Comparison of ENCODE assay signal across 1 cellular context in the genomic region with DNA sequence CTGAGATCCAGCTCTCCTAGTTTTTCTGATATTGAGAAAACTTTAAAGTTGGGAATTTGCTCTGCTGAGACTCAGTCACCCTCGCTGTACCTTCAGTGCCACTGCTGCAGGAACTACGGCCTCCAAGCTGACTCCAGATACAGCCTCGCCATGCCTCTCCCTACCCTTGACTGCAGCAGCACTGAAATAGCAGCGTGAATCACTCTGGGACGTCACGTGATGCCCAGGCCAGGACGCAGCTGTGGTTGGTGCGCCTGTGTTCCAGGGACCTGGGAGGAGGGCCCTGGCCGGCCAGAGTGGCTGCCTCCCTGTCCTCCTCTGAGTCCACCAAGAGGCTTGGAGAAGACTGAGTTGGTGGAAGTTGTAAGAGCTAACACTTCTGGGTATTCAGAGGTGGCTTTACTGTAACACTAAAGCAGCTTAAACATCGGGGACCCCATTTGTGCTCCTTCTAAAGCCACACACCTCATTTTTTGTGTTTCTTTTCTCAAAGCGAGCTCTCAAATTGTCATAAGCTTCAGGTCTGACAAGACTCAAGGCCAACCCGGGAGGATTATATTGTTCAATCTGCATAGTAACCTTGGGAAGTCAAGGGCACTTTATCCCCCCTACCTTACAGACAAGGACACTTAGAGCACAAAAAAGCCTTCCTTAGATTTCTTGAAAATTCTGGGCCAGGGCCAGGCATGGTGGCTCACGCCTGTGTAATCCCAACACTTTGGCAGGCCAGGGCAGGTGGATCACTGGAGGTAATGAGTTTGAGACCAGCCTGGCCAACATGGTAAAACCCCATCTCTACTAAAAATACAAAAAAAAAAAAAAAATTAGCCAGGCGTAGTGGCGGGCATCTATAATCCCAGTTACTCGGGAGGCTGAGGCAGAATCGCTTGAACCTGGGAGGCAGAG.
A peak's percentile ranks its signal among the peaks of the same experiment; 100 is the strongest.
TF ChIP-seq lines count a peak whose summit lies in the region.

No MANE protein-coding gene starts in this region.

TF ChIP-seq in HepG2, 621 proteins besides CTCF, POLR2A, EP300 and RAD21 (continued from another document and continues in another):
- TF ChIP-seq, protein P1, sequence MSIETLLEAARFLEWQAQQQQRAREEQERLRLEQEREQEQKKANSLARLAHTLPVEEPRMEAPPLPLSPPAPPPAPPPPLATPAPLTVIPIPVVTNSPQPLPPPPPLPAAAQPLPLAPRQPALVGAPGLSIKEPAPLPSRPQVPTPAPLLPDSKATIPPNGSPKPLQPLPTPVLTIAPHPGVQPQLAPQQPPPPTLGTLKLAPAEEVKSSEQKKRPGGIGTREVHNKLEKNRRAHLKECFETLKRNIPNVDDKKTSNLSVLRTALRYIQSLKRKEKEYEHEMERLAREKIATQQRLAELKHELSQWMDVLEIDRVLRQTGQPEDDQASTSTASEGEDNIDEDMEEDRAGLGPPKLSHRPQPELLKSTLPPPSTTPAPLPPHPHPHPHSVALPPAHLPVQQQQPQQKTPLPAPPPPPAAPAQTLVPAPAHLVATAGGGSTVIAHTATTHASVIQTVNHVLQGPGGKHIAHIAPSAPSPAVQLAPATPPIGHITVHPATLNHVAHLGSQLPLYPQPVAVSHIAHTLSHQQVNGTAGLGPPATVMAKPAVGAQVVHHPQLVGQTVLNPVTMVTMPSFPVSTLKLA (IDR thresholded peaks at IDR 0.05), result 0 out of 2 replicates have a peak, but pooled peaks have one; percentile 30
- TF ChIP-seq RAD51 (IDR thresholded peaks at IDR 0.05; ENCODE audit: borderline replicate concordance) (peak; percentile 96), HDAC1 (CRISPR knock-in tag; IDR thresholded peaks at IDR 0.05) (no peak), ETV6 (CRISPR knock-in tag; conservative IDR thresholded peaks at IDR 0.05) (no peak), MEIS1 (CRISPR knock-in tag; IDR thresholded peaks at IDR 0.05; ENCODE audit: borderline replicate concordance) (no peak), ZFAT (CRISPR knock-in tag; conservative IDR thresholded peaks at IDR 0.05) (no peak), GABPA (IDR thresholded peaks at IDR 0.05; ENCODE audit: low read depth, low read length) (no peak), GABPA (CRISPR knock-in tag; IDR thresholded peaks at IDR 0.05; ENCODE audit: low read depth) (no peak), BHLHE40 (IDR thresholded peaks at IDR 0.05; ENCODE audit: low read length) (peak; percentile 93), ZNF264 (CRISPR knock-in tag; IDR thresholded peaks at IDR 0.05) (no peak), ZNF839 (CRISPR knock-in tag; IDR thresholded peaks at IDR 0.05; ENCODE audit: borderline replicate concordance) (no peak), SAFB2 (CRISPR knock-in tag; IDR thresholded peaks at IDR 0.05; ENCODE audit: borderline replicate concordance, low read depth) (no peak), XRCC5 (optimal IDR thresholded peaks at IDR 0.05; ENCODE audit: low read length) (peak; percentile 86), SALL1 (CRISPR knock-in tag; IDR thresholded peaks at IDR 0.05) (peak; percentile 55; the same call in 1 of the 2 replicates), SCMH1 (CRISPR knock-in tag; IDR thresholded peaks at IDR 0.05; ENCODE audit: borderline replicate concordance) (no peak), ZFP36L1 (CRISPR knock-in tag; IDR thresholded peaks at IDR 0.05) (no peak), MBD4 (IDR thresholded peaks at IDR 0.05; ENCODE audit: borderline replicate concordance, low read length) (no peak), NFKB2 (CRISPR knock-in tag; IDR thresholded peaks at IDR 0.05; ENCODE audit: borderline replicate concordance) (peak; percentile 27; the same call in 1 of the 2 replicates), BORCS8-MEF2B (CRISPR knock-in tag; IDR thresholded peaks at IDR 0.05) (no peak), BCL6 (CRISPR knock-in tag; IDR thresholded peaks at IDR 0.05) (no peak), ZNF724P (CRISPR knock-in tag; IDR thresholded peaks at IDR 0.05; ENCODE audit: borderline replicate concordance) (no peak), HIVEP1 (CRISPR knock-in tag; IDR thresholded peaks at IDR 0.05) (no peak), TEAD3 (CRISPR knock-in tag; optimal IDR thresholded peaks at IDR 0.05; ENCODE audit: borderline replicate concordance) (peak; percentile 52), HMG20A (CRISPR knock-in tag; IDR thresholded peaks at IDR 0.05; ENCODE audit: borderline replicate concordance) (no peak; the same call in 1 of the 2 replicates), FOXP1 (IDR thresholded peaks at IDR 0.05) (no peak), FOXP1 (CRISPR knock-in tag; IDR thresholded peaks at IDR 0.05) (no peak), ZNF670 (CRISPR knock-in tag; IDR thresholded peaks at IDR 0.05; ENCODE audit: borderline replicate concordance) (no peak), IRF2 (CRISPR knock-in tag; IDR thresholded peaks at IDR 0.05) (peak; percentile 33; the same call in 1 of the 2 replicates), U2AF2 (IDR thresholded peaks at IDR 0.05; ENCODE audit: low read depth, low read length) (no peak), GATAD1 (CRISPR knock-in tag; IDR thresholded peaks at IDR 0.05) (peak; percentile 58; the same call in 1 of the 2 replicates), ZNF430 (CRISPR knock-in tag; IDR thresholded peaks at IDR 0.05) (peak; percentile 49; the same call in 1 of the 2 replicates), ZNF678 (CRISPR knock-in tag; IDR thresholded peaks at IDR 0.05) (no peak), MAFG (CRISPR knock-in tag; IDR thresholded peaks at IDR 0.05) (no peak), HNRNPH1 (optimal IDR thresholded peaks at IDR 0.05; ENCODE audit: low read depth, low read length) (peak; percentile 49), RARG (CRISPR knock-in tag; IDR thresholded peaks at IDR 0.05; ENCODE audit: low read depth) (no peak), SATB2 (CRISPR knock-in tag; IDR thresholded peaks at IDR 0.05) (no peak), ZNF160 (CRISPR knock-in tag; IDR thresholded peaks at IDR 0.05) (no peak), TBL1XR1 (IDR thresholded peaks at IDR 0.05; ENCODE audit: borderline replicate concordance, low read length, partially characterized antibody) (no peak), NFE2 (CRISPR knock-in tag; IDR thresholded peaks at IDR 0.05) (no peak), ISL2 (CRISPR knock-in tag; IDR thresholded peaks at IDR 0.05) (no peak), NR2F6 (IDR thresholded peaks at IDR 0.05) (no peak), NR2F6 (CRISPR knock-in tag; IDR thresholded peaks at IDR 0.05) (no peak)
- TF ChIP-seq, protein P2, sequence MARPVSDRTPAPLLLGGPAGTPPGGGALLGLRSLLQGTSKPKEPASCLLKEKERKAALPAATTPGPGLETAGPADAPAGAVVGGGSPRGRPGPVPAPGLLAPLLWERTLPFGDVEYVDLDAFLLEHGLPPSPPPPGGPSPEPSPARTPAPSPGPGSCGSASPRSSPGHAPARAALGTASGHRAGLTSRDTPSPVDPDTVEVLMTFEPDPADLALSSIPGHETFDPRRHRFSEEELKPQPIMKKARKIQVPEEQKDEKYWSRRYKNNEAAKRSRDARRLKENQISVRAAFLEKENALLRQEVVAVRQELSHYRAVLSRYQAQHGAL (CRISPR knock-in tag; IDR thresholded peaks at IDR 0.05; ENCODE audit: not compliant biosample characterization), result no peak
- TF ChIP-seq, protein P3, sequence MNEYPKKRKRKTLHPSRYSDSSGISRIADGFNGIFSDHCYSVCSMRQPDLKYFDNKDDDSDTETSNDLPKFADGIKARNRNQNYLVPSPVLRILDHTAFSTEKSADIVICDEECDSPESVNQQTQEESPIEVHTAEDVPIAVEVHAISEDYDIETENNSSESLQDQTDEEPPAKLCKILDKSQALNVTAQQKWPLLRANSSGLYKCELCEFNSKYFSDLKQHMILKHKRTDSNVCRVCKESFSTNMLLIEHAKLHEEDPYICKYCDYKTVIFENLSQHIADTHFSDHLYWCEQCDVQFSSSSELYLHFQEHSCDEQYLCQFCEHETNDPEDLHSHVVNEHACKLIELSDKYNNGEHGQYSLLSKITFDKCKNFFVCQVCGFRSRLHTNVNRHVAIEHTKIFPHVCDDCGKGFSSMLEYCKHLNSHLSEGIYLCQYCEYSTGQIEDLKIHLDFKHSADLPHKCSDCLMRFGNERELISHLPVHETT (CRISPR knock-in tag; conservative IDR thresholded peaks at IDR 0.05), result no peak
- TF ChIP-seq, protein P4, sequence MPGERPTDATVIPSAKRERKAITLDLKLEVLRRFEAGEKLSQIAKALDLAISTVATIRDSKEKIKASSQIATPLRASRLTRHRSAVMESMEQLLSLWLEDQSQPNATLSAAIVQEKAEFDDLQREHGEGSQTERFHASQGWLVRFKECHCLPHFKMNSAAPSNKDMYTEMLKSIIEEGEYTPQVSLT (CRISPR knock-in tag; IDR thresholded peaks at IDR 0.05; ENCODE audit: borderline replicate concordance, low read depth), result no peak
- TF ChIP-seq, protein P5, sequence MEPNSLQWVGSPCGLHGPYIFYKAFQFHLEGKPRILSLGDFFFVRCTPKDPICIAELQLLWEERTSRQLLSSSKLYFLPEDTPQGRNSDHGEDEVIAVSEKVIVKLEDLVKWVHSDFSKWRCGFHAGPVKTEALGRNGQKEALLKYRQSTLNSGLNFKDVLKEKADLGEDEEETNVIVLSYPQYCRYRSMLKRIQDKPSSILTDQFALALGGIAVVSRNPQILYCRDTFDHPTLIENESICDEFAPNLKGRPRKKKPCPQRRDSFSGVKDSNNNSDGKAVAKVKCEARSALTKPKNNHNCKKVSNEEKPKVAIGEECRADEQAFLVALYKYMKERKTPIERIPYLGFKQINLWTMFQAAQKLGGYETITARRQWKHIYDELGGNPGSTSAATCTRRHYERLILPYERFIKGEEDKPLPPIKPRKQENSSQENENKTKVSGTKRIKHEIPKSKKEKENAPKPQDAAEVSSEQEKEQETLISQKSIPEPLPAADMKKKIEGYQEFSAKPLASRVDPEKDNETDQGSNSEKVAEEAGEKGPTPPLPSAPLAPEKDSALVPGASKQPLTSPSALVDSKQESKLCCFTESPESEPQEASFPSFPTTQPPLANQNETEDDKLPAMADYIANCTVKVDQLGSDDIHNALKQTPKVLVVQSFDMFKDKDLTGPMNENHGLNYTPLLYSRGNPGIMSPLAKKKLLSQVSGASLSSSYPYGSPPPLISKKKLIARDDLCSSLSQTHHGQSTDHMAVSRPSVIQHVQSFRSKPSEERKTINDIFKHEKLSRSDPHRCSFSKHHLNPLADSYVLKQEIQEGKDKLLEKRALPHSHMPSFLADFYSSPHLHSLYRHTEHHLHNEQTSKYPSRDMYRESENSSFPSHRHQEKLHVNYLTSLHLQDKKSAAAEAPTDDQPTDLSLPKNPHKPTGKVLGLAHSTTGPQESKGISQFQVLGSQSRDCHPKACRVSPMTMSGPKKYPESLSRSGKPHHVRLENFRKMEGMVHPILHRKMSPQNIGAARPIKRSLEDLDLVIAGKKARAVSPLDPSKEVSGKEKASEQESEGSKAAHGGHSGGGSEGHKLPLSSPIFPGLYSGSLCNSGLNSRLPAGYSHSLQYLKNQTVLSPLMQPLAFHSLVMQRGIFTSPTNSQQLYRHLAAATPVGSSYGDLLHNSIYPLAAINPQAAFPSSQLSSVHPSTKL (CRISPR knock-in tag; IDR thresholded peaks at IDR 0.05), result peak; percentile 48
- TF ChIP-seq, protein P6, sequence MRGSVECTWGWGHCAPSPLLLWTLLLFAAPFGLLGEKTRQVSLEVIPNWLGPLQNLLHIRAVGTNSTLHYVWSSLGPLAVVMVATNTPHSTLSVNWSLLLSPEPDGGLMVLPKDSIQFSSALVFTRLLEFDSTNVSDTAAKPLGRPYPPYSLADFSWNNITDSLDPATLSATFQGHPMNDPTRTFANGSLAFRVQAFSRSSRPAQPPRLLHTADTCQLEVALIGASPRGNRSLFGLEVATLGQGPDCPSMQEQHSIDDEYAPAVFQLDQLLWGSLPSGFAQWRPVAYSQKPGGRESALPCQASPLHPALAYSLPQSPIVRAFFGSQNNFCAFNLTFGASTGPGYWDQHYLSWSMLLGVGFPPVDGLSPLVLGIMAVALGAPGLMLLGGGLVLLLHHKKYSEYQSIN (CRISPR knock-in tag; IDR thresholded peaks at IDR 0.05; ENCODE audit: borderline replicate concordance), result no peak
- TF ChIP-seq, protein P7, sequence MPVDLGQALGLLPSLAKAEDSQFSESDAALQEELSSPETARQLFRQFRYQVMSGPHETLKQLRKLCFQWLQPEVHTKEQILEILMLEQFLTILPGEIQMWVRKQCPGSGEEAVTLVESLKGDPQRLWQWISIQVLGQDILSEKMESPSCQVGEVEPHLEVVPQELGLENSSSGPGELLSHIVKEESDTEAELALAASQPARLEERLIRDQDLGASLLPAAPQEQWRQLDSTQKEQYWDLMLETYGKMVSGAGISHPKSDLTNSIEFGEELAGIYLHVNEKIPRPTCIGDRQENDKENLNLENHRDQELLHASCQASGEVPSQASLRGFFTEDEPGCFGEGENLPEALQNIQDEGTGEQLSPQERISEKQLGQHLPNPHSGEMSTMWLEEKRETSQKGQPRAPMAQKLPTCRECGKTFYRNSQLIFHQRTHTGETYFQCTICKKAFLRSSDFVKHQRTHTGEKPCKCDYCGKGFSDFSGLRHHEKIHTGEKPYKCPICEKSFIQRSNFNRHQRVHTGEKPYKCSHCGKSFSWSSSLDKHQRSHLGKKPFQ (CRISPR knock-in tag; IDR thresholded peaks at IDR 0.05; ENCODE audit: insufficient replicate concordance), result no peak
- TF ChIP-seq, protein P8, sequence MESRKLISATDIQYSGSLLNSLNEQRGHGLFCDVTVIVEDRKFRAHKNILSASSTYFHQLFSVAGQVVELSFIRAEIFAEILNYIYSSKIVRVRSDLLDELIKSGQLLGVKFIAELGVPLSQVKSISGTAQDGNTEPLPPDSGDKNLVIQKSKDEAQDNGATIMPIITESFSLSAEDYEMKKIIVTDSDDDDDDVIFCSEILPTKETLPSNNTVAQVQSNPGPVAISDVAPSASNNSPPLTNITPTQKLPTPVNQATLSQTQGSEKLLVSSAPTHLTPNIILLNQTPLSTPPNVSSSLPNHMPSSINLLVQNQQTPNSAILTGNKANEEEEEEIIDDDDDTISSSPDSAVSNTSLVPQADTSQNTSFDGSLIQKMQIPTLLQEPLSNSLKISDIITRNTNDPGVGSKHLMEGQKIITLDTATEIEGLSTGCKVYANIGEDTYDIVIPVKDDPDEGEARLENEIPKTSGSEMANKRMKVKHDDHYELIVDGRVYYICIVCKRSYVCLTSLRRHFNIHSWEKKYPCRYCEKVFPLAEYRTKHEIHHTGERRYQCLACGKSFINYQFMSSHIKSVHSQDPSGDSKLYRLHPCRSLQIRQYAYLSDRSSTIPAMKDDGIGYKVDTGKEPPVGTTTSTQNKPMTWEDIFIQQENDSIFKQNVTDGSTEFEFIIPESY (CRISPR knock-in tag; IDR thresholded peaks at IDR 0.05), result no peak; the same call in 1 of the 2 replicates
